ENCODE assay signal across 1 cellular context in the genomic region with DNA sequence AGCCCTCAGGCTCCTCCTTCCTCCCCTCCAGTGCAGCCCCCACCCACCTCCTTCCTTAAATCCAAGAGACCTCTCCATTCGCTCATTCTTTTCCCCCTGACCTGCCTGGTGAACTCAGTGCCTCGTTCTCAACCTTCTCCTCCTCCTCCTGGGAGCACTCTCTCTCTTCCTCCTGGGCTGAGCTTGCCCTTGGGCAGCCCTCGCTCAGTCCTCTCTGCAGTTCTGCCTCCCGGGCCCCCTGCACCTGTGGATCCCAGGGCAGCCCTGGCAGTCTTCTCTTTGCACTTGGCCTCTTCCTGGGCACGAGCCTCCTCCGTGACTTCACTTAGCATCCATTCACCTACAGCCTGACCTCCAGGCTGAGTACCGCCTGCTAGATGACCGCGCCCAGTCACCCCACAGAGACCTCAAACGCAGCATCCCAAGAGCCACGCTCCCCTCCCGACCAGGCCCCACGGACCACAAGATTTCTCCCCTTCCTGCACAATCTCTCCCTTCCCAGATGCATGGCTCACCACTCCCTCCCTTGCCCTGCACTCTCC.
TF ChIP-seq lines count a peak whose summit lies in the region.

No MANE protein-coding gene starts in this region.

TF ChIP-seq in K562, 482 proteins besides CTCF, POLR2A, EP300 and RAD21:
- TF ChIP-seq ZNF263 (CRISPR knock-in tag; IDR thresholded peaks at IDR 0.05; ENCODE audit: borderline replicate concordance) (peak; percentile 89), CCAR2 (IDR thresholded peaks at IDR 0.05; ENCODE audit: low read depth, low read length) (no peak)
- TF ChIP-seq, protein P1, sequence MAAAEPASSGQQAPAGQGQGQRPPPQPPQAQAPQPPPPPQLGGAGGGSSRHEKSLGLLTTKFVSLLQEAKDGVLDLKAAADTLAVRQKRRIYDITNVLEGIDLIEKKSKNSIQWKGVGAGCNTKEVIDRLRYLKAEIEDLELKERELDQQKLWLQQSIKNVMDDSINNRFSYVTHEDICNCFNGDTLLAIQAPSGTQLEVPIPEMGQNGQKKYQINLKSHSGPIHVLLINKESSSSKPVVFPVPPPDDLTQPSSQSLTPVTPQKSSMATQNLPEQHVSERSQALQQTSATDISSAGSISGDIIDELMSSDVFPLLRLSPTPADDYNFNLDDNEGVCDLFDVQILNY (CRISPR knock-in tag; IDR thresholded peaks at IDR 0.05), result no peak
TF ChIP-seq in K562: peak in this region for 1.
